Comparison of ENCODE assay signal across 33 cellular contexts in the genomic region with DNA sequence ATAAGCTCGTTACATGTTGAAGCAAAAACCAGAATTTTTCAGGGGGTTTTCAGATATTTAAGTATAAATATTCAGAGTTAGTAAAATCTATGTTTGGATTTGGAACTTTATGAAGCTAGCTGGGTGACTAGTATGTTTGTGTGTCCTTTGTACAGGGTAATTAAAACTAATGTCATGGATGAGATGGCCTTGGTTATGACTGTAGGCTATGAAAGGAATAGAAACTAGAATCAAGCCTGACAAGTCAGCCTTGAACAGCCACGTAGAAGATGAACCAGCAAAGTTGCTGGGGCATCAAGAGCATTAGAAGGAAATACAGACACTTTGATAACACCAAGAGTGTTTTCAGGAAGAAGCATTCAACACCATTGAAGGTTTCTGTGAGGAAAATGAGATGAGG.
"Had no signal": no experiment of that assay in that cellular context is flagged by ENCODE, and none has a peak within 500 bp of the region (broad histone marks: within the 10 kb centered on the region; RNA-seq: fewer than 3 reads in every experiment).

No MANE protein-coding gene starts in this region.

- DNase-seq: activated B cell treated with CpG ODN at 0.5 μM for 24 hours; activated CD4-positive, alpha-beta memory T cell treated with anti-CD3 and anti-CD28 coated beads for 36 hours; activated CD4-positive, alpha-beta T cell treated with anti-CD3 and anti-CD28 coated beads for 4 hours; activated CD4-positive, alpha-beta T cell treated with anti-CD3 and anti-CD28 coated beads, Interleukin-2, amount 10 ng/mL, durations not matched to agents 24 days and 14 days; activated CD4-positive, alpha-beta T cell treated with anti-CD3 and anti-CD28 coated beads, Interleukin-2, amount 50 U/mL, for 1 hour; activated CD4-positive, alpha-beta T cell treated with anti-CD3 and anti-CD28 coated beads, Interleukin-2, amount 50 U/mL, for 4 hours; activated CD4-positive, CD25-positive, alpha-beta regulatory T cell treated with anti-CD3 and anti-CD28 coated beads, Interleukin-2, amount 50 U/mL, for 72 hours; activated CD8-positive, alpha-beta memory T cell treated with anti-CD3 and anti-CD28 coated beads, Interleukin-2, amount 50 U/mL, for 4 hours; activated CD8-positive, alpha-beta T cell treated with anti-CD3 and anti-CD28 coated beads for 36 hours; activated effector memory CD4-positive, alpha-beta T cell treated with anti-CD3 and anti-CD28 coated beads, Interleukin-2, amount 50 U/mL, for 16 hours; activated gamma-delta T cell treated with Interleukin-2 at 50 U/mL for 16 hours; activated naive CD4-positive, alpha-beta T cell; activated naive CD4-positive, alpha-beta T cell treated with anti-CD3 and anti-CD28 coated beads for 36 hours; activated naive CD4-positive, alpha-beta T cell treated with anti-CD3 and anti-CD28 coated beads, Interleukin-2, amount 50 U/mL, for 16 hours; activated naive CD8-positive, alpha-beta T cell treated with anti-CD3 and anti-CD28 coated beads for 36 hours; activated T-cell treated with anti-CD3 and anti-CD28 coated beads for 4 hours; activated T-cell treated with anti-CD3 and anti-CD28 coated beads, Interleukin-2, amount 50 U/mL, for 1 hour; activated T-cell treated with anti-CD3 and anti-CD28 coated beads, Interleukin-2, amount 50 U/mL, for 4 hours; activated T-cell treated with anti-CD3 and anti-CD28 coated beads, Interleukin-2, amount 50 U/mL, for 72 hours; adrenal gland; amniotic stem cell; aorta; body of pancreas; brain microvascular endothelial cell; central memory CD4-positive, alpha-beta T cell had no signal

- H3K4me3 ChIP-seq: adrenal gland, body of pancreas, breast epithelium, coronary artery had no signal

- FAIRE-seq: astrocyte, colon, TTC549 had no signal

- H3K9me3 ChIP-seq: adrenal gland, body of pancreas had no signal

- ATAC-seq: activated CD8-positive, alpha-beta T cell treated with anti-CD3 and anti-CD28 coated beads for 36 hours; activated naive CD4-positive, alpha-beta T cell treated with anti-CD3 and anti-CD28 coated beads, Interleukin-2, amount 50 U/mL, for 72 hours; activated T-cell treated with anti-CD3 and anti-CD28 coated beads, Interleukin-2, amount 50 U/mL, for 4 hours; activated T-cell treated with anti-CD3 and anti-CD28 coated beads, Interleukin-2, amount 50 U/mL, for 72 hours; activated T-helper 17 cell treated with anti-CD3 and anti-CD28 coated beads, Interleukin-2, amount 50 U/mL, for 72 hours; body of pancreas had no signal

- H3K4me1 ChIP-seq: adrenal gland, body of pancreas, breast epithelium had no signal

- H3K27me3 ChIP-seq: adrenal gland, body of pancreas, brain microvascular endothelial cell, breast epithelium had no signal

- H3K27ac ChIP-seq: adrenal gland, body of pancreas, brain microvascular endothelial cell, breast epithelium, coronary artery, VCaP had no signal

- H3K36me3 ChIP-seq: adrenal gland, brain microvascular endothelial cell, breast epithelium had no signal
